In genomic region chr11:90770007-90770406, GRCh38 we compare ENCODE assay signal across 32 cellular contexts.
"Had no signal": no experiment of that assay in that cellular context is flagged by ENCODE, and none has a peak within 500 bp of the region (broad histone marks: within the 10 kb centered on the region; RNA-seq: fewer than 3 reads in every experiment).

No MANE protein-coding gene starts in this region.

- H3K4me3 ChIP-seq: adrenal gland, body of pancreas, breast epithelium, cardiac muscle cell had no signal

- H3K27ac ChIP-seq: adrenal gland, body of pancreas, brain microvascular endothelial cell, breast epithelium, cardiac muscle cell, VCaP had no signal

- H3K4me1 ChIP-seq: adrenal gland, body of pancreas, breast epithelium had no signal

- H3K9me3 ChIP-seq: adrenal gland, body of pancreas had no signal

- H3K36me3 ChIP-seq: adrenal gland, brain microvascular endothelial cell, breast epithelium, cardiac muscle cell had no signal

- FAIRE-seq: astrocyte, TTC549 had no signal

- H3K27me3 ChIP-seq: adrenal gland, body of pancreas, brain microvascular endothelial cell, breast epithelium, cardiac muscle cell had no signal

- DNase-seq: activated B cell treated with CpG ODN at 0.5 μM for 24 hours; activated CD4-positive, alpha-beta memory T cell treated with anti-CD3 and anti-CD28 coated beads for 36 hours; activated CD4-positive, alpha-beta T cell treated with anti-CD3 and anti-CD28 coated beads for 4 hours; activated CD4-positive, alpha-beta T cell treated with anti-CD3 and anti-CD28 coated beads, Interleukin-2, amount 10 ng/mL, durations not matched to agents 24 days and 14 days; activated CD4-positive, alpha-beta T cell treated with anti-CD3 and anti-CD28 coated beads, Interleukin-2, amount 50 U/mL, for 1 hour; activated CD4-positive, alpha-beta T cell treated with anti-CD3 and anti-CD28 coated beads, Interleukin-2, amount 50 U/mL, for 4 hours; activated CD4-positive, CD25-positive, alpha-beta regulatory T cell treated with anti-CD3 and anti-CD28 coated beads, Interleukin-2, amount 50 U/mL, for 72 hours; activated CD8-positive, alpha-beta memory T cell treated with anti-CD3 and anti-CD28 coated beads, Interleukin-2, amount 50 U/mL, for 4 hours; activated CD8-positive, alpha-beta T cell treated with anti-CD3 and anti-CD28 coated beads for 36 hours; activated effector memory CD4-positive, alpha-beta T cell treated with anti-CD3 and anti-CD28 coated beads, Interleukin-2, amount 50 U/mL, for 16 hours; activated gamma-delta T cell treated with Interleukin-2 at 50 U/mL for 16 hours; activated naive CD4-positive, alpha-beta T cell; activated naive CD4-positive, alpha-beta T cell treated with anti-CD3 and anti-CD28 coated beads, Interleukin-2, amount 50 U/mL, for 16 hours; activated naive CD8-positive, alpha-beta T cell treated with anti-CD3 and anti-CD28 coated beads for 36 hours; activated T-cell treated with anti-CD3 and anti-CD28 coated beads for 4 hours; activated T-cell treated with anti-CD3 and anti-CD28 coated beads, Interleukin-2, amount 50 U/mL, for 1 hour; activated T-cell treated with anti-CD3 and anti-CD28 coated beads, Interleukin-2, amount 50 U/mL, for 4 hours; activated T-cell treated with anti-CD3 and anti-CD28 coated beads, Interleukin-2, amount 50 U/mL, for 72 hours; adrenal gland; amniotic stem cell; body of pancreas; brain microvascular endothelial cell; caudate nucleus; cerebellar nuclear complex; T-helper 1 cell; T-helper 2 cell; T-helper 9 cell had no signal
